ENCODE assay signal across 10 cellular contexts in genomic region chr5:172858511-172858989, GRCh38. TPM values are rescaled to one million over a fixed set of nuclear protein-coding genes. Genes with fewer than 3 reads are reported as not detected.
DNase-seq lines count a peak whose midpoint lies in the region; ATAC-seq, FAIRE-seq and TF ChIP-seq lines count a peak whose summit lies in the region.
"Had no signal": no experiment of that assay in that cellular context is flagged by ENCODE, and none has a peak within 500 bp of the region (broad histone marks: within the 10 kb centered on the region; RNA-seq: fewer than 3 reads in every experiment).

No MANE protein-coding gene starts in this region.

- H3K9me3 Mint-ChIP-seq in astrocyte (ENCODE audit: unreplicated experiment): peaks cover 2% of the 10 kb centered on the region
- no peaks in the 10 kb centered on the region for H3K9me3 Mint-ChIP-seq in activated CD8-positive, alpha-beta memory T cell treated with anti-CD3 and anti-CD28 coated beads, Interleukin-2, amount 10 ng/mL, durations not matched to agents 7 days and 5 days (ENCODE audit: low read depth)
- H3K9me3 Mint-ChIP-seq: stimulated activated naive B cell treated with anti-CD40 and anti-IgM and Interleukin-4, amounts not matched to agents 10 μg/mL and 1 μg/mL and 100 μg/mL, for 72 hours had no signal

- peaks cover 8% of the 10 kb centered on the region for H4K20me1 ChIP-seq in astrocyte (ENCODE audit: insufficient read depth, low read length)

- CTCF ChIA-PET in activated CD8-positive, alpha-beta memory T cell treated with anti-CD3 and anti-CD28 coated beads, Interleukin-2, amount 10 ng/mL, durations not matched to agents 7 days and 5 days (lab: Charles Lee): interaction anchor here (1.2 kb wide), 1 partner anchor 86 kb away, joined by 3 read pairs; no protein-coding TSS in a partner anchor

- peak overlapping the region; percentile 69 for H3K9ac ChIP-seq in astrocyte (ENCODE audit: low read length)
- H3K9ac ChIP-seq in subcutaneous abdominal adipose tissue (ENCODE audit: low read length in 5 of 5): peak overlapping the region; percentile 42 to 87 (median 62)

- H3K9me3 ChIP-seq in astrocyte (ENCODE audit: insufficient read depth, low read depth, low read length) (no peaks in the 10 kb centered on the region), lung (ENCODE audit: control insufficient read depth in 2 of 2, insufficient read depth in 1 of 2, low read length in 1 of 2) (no peaks in the 10 kb centered on the region), subcutaneous abdominal adipose tissue (ENCODE audit: control insufficient read depth in 5 of 5, low read length in 5 of 5) (no peaks in the 10 kb centered on the region)

- H3K27ac ChIP-seq in astrocyte (ENCODE audit: low read depth, low read length) (peak overlapping the region; percentile 85), lung (ENCODE audit: low read depth in 1 of 2, low read length in 1 of 2) (peak overlapping the region; percentile 92), subcutaneous abdominal adipose tissue (ENCODE audit: low read depth, low read length) (peak overlapping the region; percentile 95)

- no peak for TF ChIP-seq CTCF in astrocyte (IDR thresholded peaks at IDR 0.05; ENCODE audit: insufficient read depth, low read depth, low read length)
- TF ChIP-seq CTCF in lung (IDR thresholded peaks at IDR 0.05; ENCODE audit: control extremely low read depth, extremely low read depth): no peak

- H3K4me2 ChIP-seq in astrocyte (ENCODE audit: low read length): peak overlapping the region; percentile 29

- H3K4me3 ChIP-seq in astrocyte (ENCODE audit: insufficient read depth, low read depth, low read length) (no peak overlapping the region), lung (no peak overlapping the region), subcutaneous abdominal adipose tissue (ENCODE audit: low read depth in 1 of 5, low read length in 5 of 5) (peak overlapping the region in 1 of 5 donors; percentile 12)

- 83 to 89% methylated on average over 12 of the region's 12 CpGs for WGBS in lung, 2 donors

- H2AFZ ChIP-seq in astrocyte (ENCODE audit: low read depth, low read length): no peak overlapping the region

- H3K27me3 ChIP-seq in astrocyte (ENCODE audit: insufficient read depth, low read length): no peaks in the 10 kb centered on the region
- H3K27me3 ChIP-seq in lung (ENCODE audit: control insufficient read depth, insufficient read depth): no peaks in the 10 kb centered on the region
- H3K27me3 ChIP-seq in subcutaneous abdominal adipose tissue (ENCODE audit: control insufficient read depth in 5 of 5, insufficient read depth in 4 of 5, low read length in 5 of 5): peaks cover 0 to 5% (median 0%) of the 10 kb centered on the region in 5 donors

- peaks cover 97% of the 10 kb centered on the region for H3K79me2 ChIP-seq in astrocyte (ENCODE audit: insufficient read depth, low read length)

- DNase-seq in HTR-8/SVneo (ENCODE audit: insufficient read length, low spot score) (peak; percentile 49), astrocyte (ENCODE audit: low read depth) (no peak), lung (ENCODE audit: low spot score) (no peak), RKO (ENCODE audit: low spot score) (no peak)
- no peak for DNase-seq in activated CD8-positive, alpha-beta memory T cell treated with anti-CD3 and anti-CD28 coated beads, Interleukin-2, amount 10 ng/mL, durations not matched to agents 7 days and 5 days
- DNase-seq: cerebellar nuclear complex; stimulated activated naive B cell treated with anti-CD40 and anti-IgM and Interleukin-4, amounts not matched to agents 10 μg/mL and 1 μg/mL and 100 μg/mL, for 72 hours had no signal

- H3K27ac Mint-ChIP-seq in astrocyte (ENCODE audit: unreplicated experiment): peak overlapping the region; percentile 66
- no peak overlapping the region for H3K27ac Mint-ChIP-seq in activated CD8-positive, alpha-beta memory T cell treated with anti-CD3 and anti-CD28 coated beads, Interleukin-2, amount 10 ng/mL, durations not matched to agents 7 days and 5 days

- ATAC-seq in lung (ENCODE audit: insufficient read depth, low FRiP score) (no peak), HG03378 (IDR thresholded peaks at IDR 0.05; ENCODE audit: unreplicated experiment) (no peak), HG02759 (IDR thresholded peaks at IDR 0.05; ENCODE audit: unreplicated experiment) (no peak)
- ATAC-seq in activated CD8-positive, alpha-beta memory T cell treated with anti-CD3 and anti-CD28 coated beads, Interleukin-2, amount 10 ng/mL, durations not matched to agents 7 days and 5 days: no peak
- ATAC-seq: stimulated activated naive B cell treated with anti-CD40 and anti-IgM and Interleukin-4, amounts not matched to agents 10 μg/mL and 1 μg/mL and 100 μg/mL, for 72 hours had no signal

- H3K4me1 ChIP-seq in astrocyte (ENCODE audit: insufficient read depth, low read length) (peaks cover 48% of the 10 kb centered on the region), lung (ENCODE audit: control insufficient read depth in 2 of 2, insufficient read depth in 2 of 2, low read length in 2 of 2) (peaks cover 38 to 55% of the 10 kb centered on the region in 2 donors), subcutaneous abdominal adipose tissue (ENCODE audit: control insufficient read depth in 5 of 5, insufficient read depth in 5 of 5, low read length in 5 of 5) (peaks cover 48 to 85% (median 78%) of the 10 kb centered on the region in 5 donors)

- no peaks in the 10 kb centered on the region for H3K27me3 Mint-ChIP-seq in astrocyte (ENCODE audit: low read depth, unreplicated experiment)
- no peaks in the 10 kb centered on the region for H3K27me3 Mint-ChIP-seq in activated CD8-positive, alpha-beta memory T cell treated with anti-CD3 and anti-CD28 coated beads, Interleukin-2, amount 10 ng/mL, durations not matched to agents 7 days and 5 days
- H3K27me3 Mint-ChIP-seq: stimulated activated naive B cell treated with anti-CD40 and anti-IgM and Interleukin-4, amounts not matched to agents 10 μg/mL and 1 μg/mL and 100 μg/mL, for 72 hours had no signal

- H3K4me3 Mint-ChIP-seq in astrocyte (ENCODE audit: unreplicated experiment): no peak overlapping the region
- no peak overlapping the region for H3K4me3 Mint-ChIP-seq in activated CD8-positive, alpha-beta memory T cell treated with anti-CD3 and anti-CD28 coated beads, Interleukin-2, amount 10 ng/mL, durations not matched to agents 7 days and 5 days
- H3K4me3 Mint-ChIP-seq: stimulated activated naive B cell treated with anti-CD40 and anti-IgM and Interleukin-4, amounts not matched to agents 10 μg/mL and 1 μg/mL and 100 μg/mL, for 72 hours had no signal

- FAIRE-seq in HTR-8/SVneo (lab: Jason Lieb, UNC) (no peak), astrocyte (lab: Jason Lieb, UNC) (no peak)

- peaks cover 13% of the 10 kb centered on the region for H3K36me3 Mint-ChIP-seq in astrocyte (ENCODE audit: low read depth, unreplicated experiment)
- no peaks in the 10 kb centered on the region for H3K36me3 Mint-ChIP-seq in activated CD8-positive, alpha-beta memory T cell treated with anti-CD3 and anti-CD28 coated beads, Interleukin-2, amount 10 ng/mL, durations not matched to agents 7 days and 5 days

- H3K36me3 ChIP-seq in astrocyte (ENCODE audit: insufficient read depth, low read length): no peaks in the 10 kb centered on the region
- peaks cover 0 to 3% of the 10 kb centered on the region in 2 donors for H3K36me3 ChIP-seq in lung (ENCODE audit: control insufficient read depth in 2 of 2, insufficient read depth in 2 of 2, low read length in 2 of 2)
- peaks cover 0 to 2% (median 0%) of the 10 kb centered on the region in 5 donors for H3K36me3 ChIP-seq in subcutaneous abdominal adipose tissue (ENCODE audit: control insufficient read depth in 5 of 5, insufficient read depth in 5 of 5, low read length in 5 of 5)

- H3K4me1 Mint-ChIP-seq in astrocyte (ENCODE audit: low read depth, unreplicated experiment): peaks cover 39% of the 10 kb centered on the region
- peaks cover 15% of the 10 kb centered on the region for H3K4me1 Mint-ChIP-seq in activated CD8-positive, alpha-beta memory T cell treated with anti-CD3 and anti-CD28 coated beads, Interleukin-2, amount 10 ng/mL, durations not matched to agents 7 days and 5 days

RNA-seq across cellular contexts. Expression of gene ERGIC1, which starts 24.5 kb away (rescaled TPM):
- total RNA-seq in astrocyte (131 and 137 TPM in 2 replicates), lung (100 to 1,000 TPM in 1 of 2 donors, 10 to 100 TPM in 1; 62.2 to 215 TPM)
- 100 to 1,000 TPM; 122 to 204 TPM for polyA plus RNA-seq in lung
- 10 to 100 TPM; 30.9 to 34.7 TPM for total RNA-seq in activated CD8-positive, alpha-beta memory T cell treated with anti-CD3 and anti-CD28 coated beads, Interleukin-2, amount 10 ng/mL, durations not matched to agents 7 days and 5 days
